Comparison of ENCODE assay signal across 8 cellular contexts in genomic region chrX:150547511-150548115, GRCh38. TPM values are rescaled to one million over a fixed set of nuclear protein-coding genes. Genes with fewer than 3 reads are reported as not detected.
A peak's percentile ranks its signal among the peaks of the same experiment; 100 is the strongest.
DNase-seq lines count a peak whose midpoint lies in the region; ATAC-seq, FAIRE-seq and TF ChIP-seq lines count a peak whose summit lies in the region.

No MANE protein-coding gene starts in this region.

- H3K4me1 Mint-ChIP-seq in astrocyte (ENCODE audit: low read depth, unreplicated experiment), result no peaks in the 10 kb centered on the region
- H3K4me1 Mint-ChIP-seq in progenitor cell of endocrine pancreas (ENCODE audit: low read depth), result no peaks in the 10 kb centered on the region

- FAIRE-seq in astrocyte (lab: Jason Lieb, UNC) (no peak), urothelium cell line (lab: Jason Lieb, UNC) (no peak)

- no peaks in the 10 kb centered on the region for H3K9me3 Mint-ChIP-seq in astrocyte (ENCODE audit: unreplicated experiment)
- H3K9me3 Mint-ChIP-seq in progenitor cell of endocrine pancreas (ENCODE audit: low read depth), result no peaks in the 10 kb centered on the region

- ATAC-seq in GM21576 (IDR thresholded peaks at IDR 0.05; ENCODE audit: unreplicated experiment) (peak; percentile 49), right cardiac atrium (peak; percentile 91 to 94)

- H3K9me3 ChIP-seq in ES-I3 (ENCODE audit: control insufficient read depth, insufficient read depth, low read length), result no peaks in the 10 kb centered on the region
- no peaks in the 10 kb centered on the region for H3K9me3 ChIP-seq in astrocyte (ENCODE audit: insufficient read depth, low read depth, low read length)
- no peaks in the 10 kb centered on the region for H3K9me3 ChIP-seq in right cardiac atrium (ENCODE audit: control insufficient read depth, low read length)

- peaks cover 7% of the 10 kb centered on the region for H3K4me1 ChIP-seq in ES-I3 (ENCODE audit: insufficient read depth, low read length)
- peaks cover 18% of the 10 kb centered on the region for H3K4me1 ChIP-seq in astrocyte (ENCODE audit: insufficient read depth, low read length)
- H3K4me1 ChIP-seq in right cardiac atrium (ENCODE audit: control insufficient read depth, insufficient read depth, low read length), result peaks cover 2% of the 10 kb centered on the region

- H3K79me2 ChIP-seq in astrocyte (ENCODE audit: insufficient read depth, low read length), result no peaks in the 10 kb centered on the region

- H3K27ac ChIP-seq in astrocyte (ENCODE audit: low read depth, low read length), result no peak overlapping the region
- peak overlapping the region; percentile 62 for H3K27ac ChIP-seq in right cardiac atrium (ENCODE audit: low read length)

- H4K20me1 ChIP-seq in astrocyte (ENCODE audit: insufficient read depth, low read length), result no peaks in the 10 kb centered on the region

- H3K36me3 Mint-ChIP-seq in astrocyte (ENCODE audit: low read depth, unreplicated experiment) (no peaks in the 10 kb centered on the region), progenitor cell of endocrine pancreas (ENCODE audit: insufficient read depth) (no peaks in the 10 kb centered on the region)

- H3K9ac ChIP-seq in ES-I3 (ENCODE audit: low read depth, low read length), result peak overlapping the region; percentile 19; the same call in 1 of the 2 replicates
- H3K9ac ChIP-seq in astrocyte (ENCODE audit: low read length), result peak overlapping the region; percentile 48

- H3K27me3 ChIP-seq in astrocyte (ENCODE audit: insufficient read depth, low read length), result no peaks in the 10 kb centered on the region
- H3K27me3 ChIP-seq in right cardiac atrium (ENCODE audit: control insufficient read depth, insufficient read depth), result no peaks in the 10 kb centered on the region

- H3K27ac Mint-ChIP-seq in astrocyte (ENCODE audit: unreplicated experiment), result no peak overlapping the region
- H3K27ac Mint-ChIP-seq in progenitor cell of endocrine pancreas, result peak overlapping the region; percentile 4

- H3K36me3 ChIP-seq in ES-I3 (ENCODE audit: insufficient read depth, low read length) (no peaks in the 10 kb centered on the region), astrocyte (ENCODE audit: insufficient read depth, low read length) (no peaks in the 10 kb centered on the region)

- H3K4me3 Mint-ChIP-seq in astrocyte (ENCODE audit: unreplicated experiment) (no peak overlapping the region), progenitor cell of endocrine pancreas (ENCODE audit: low read depth) (peak overlapping the region; percentile 47)

- H3K27me3 Mint-ChIP-seq in astrocyte (ENCODE audit: low read depth, unreplicated experiment) (peaks cover 7% of the 10 kb centered on the region), progenitor cell of endocrine pancreas (peaks cover 22% of the 10 kb centered on the region)

- H2AFZ ChIP-seq in astrocyte (ENCODE audit: low read depth, low read length), result peak overlapping the region; percentile 77

- H3K4me2 ChIP-seq in astrocyte (ENCODE audit: low read length), result peak overlapping the region; percentile 74

- intact Hi-C loops in right cardiac atrium (cut with DNase I), result no loop called here

- 1% methylated on average over 47 of the region's 47 CpGs for WGBS in right cardiac atrium

- TF ChIP-seq CTCF in astrocyte (IDR thresholded peaks at IDR 0.05; ENCODE audit: insufficient read depth, low read depth, low read length), result no peak
- no peak for TF ChIP-seq CTCF in progenitor cell of endocrine pancreas (IDR thresholded peaks at IDR 0.05; ENCODE audit: unreplicated experiment)

- H3K4me3 ChIP-seq in astrocyte (ENCODE audit: insufficient read depth, low read depth, low read length), result peak overlapping the region; percentile 42
- peak overlapping the region; percentile 1 for H3K4me3 ChIP-seq in right cardiac atrium (ENCODE audit: low read length)

- peak; percentile 44 for DNase-seq in NCI-H1092 (lab: John Stamatoyannopoulos, UW)
- peak; percentile 23 for DNase-seq in astrocyte (ENCODE audit: low read depth)
- DNase-seq in right cardiac atrium, result peak; percentile 84 to 92 (median 90)
- peak; percentile 38 for DNase-seq in progenitor cell of endocrine pancreas (ENCODE audit: low spot score, unreplicated experiment)
- no peak for DNase-seq in urothelium cell line (ENCODE audit: low spot score)
- no peak for DNase-seq in NCI-H187 (lab: John Stamatoyannopoulos, UW)

RNA-seq across cellular contexts. Expression of gene MTM1, which starts 20.8 kb away (rescaled TPM):
- total RNA-seq in astrocyte (10.7 and 11.0 TPM in 2 replicates), right cardiac atrium (10 to 100 TPM; 13.8 to 16.9 (median 15.2) TPM), progenitor cell of endocrine pancreas (9.4 and 12.1 TPM in 2 replicates)
- 4.0 TPM for polyA plus RNA-seq in right cardiac atrium

Comparison
In these comparisons a context has a peak if more than half of its experiments do, and no peak if none do; other contexts are left out.
1. DNase-seq: peak in NCI-H1092 (single experiment), astrocyte (single experiment), right cardiac atrium (3 of 3) and progenitor cell of endocrine pancreas (single experiment); none in urothelium cell line (single experiment) and NCI-H187 (0 of 2).